ENCODE assay signal across 1 cellular context in the genomic region with DNA sequence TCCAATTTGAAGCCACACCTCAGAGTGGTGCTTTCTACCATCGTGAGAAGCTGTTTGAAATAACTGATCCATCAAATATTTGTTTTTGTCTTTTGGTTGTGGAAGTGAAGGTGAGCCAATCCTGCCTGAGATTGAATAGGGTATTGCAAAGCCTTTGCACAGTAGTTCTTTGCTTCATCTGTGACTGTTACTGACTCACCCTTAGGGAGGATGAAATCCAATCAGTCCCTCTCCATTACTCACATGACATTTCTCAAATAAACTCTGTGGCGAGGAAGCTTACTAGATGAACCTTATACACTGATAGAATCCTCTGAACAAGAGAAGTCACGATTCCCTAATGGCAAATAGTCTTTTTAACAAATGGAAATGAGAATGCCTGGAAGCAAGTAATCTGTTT.
TF ChIP-seq lines count a peak whose summit lies in the region.

No MANE protein-coding gene starts in this region.

TF ChIP-seq in HepG2, 621 proteins besides CTCF, POLR2A, EP300 and RAD21:
- no peak for TF ChIP-seq KDM6A (CRISPR knock-in tag; IDR thresholded peaks at IDR 0.05; ENCODE audit: low read depth)
- no peak for TF ChIP-seq ZNF775 (CRISPR knock-in tag; IDR thresholded peaks at IDR 0.05; ENCODE audit: borderline replicate concordance)
- no peak for TF ChIP-seq ZNF720 (CRISPR knock-in tag; IDR thresholded peaks at IDR 0.05)
- no peak for TF ChIP-seq ZNF75D (CRISPR knock-in tag; IDR thresholded peaks at IDR 0.05; ENCODE audit: borderline replicate concordance)
- TF ChIP-seq, protein P1, sequence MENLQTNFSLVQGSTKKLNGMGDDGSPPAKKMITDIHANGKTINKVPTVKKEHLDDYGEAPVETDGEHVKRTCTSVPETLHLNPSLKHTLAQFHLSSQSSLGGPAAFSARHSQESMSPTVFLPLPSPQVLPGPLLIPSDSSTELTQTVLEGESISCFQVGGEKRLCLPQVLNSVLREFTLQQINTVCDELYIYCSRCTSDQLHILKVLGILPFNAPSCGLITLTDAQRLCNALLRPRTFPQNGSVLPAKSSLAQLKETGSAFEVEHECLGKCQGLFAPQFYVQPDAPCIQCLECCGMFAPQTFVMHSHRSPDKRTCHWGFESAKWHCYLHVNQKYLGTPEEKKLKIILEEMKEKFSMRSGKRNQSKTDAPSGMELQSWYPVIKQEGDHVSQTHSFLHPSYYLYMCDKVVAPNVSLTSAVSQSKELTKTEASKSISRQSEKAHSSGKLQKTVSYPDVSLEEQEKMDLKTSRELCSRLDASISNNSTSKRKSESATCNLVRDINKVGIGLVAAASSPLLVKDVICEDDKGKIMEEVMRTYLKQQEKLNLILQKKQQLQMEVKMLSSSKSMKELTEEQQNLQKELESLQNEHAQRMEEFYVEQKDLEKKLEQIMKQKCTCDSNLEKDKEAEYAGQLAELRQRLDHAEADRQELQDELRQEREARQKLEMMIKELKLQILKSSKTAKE (CRISPR knock-in tag; IDR thresholded peaks at IDR 0.05; ENCODE audit: borderline replicate concordance): no peak
- TF ChIP-seq, protein P2, sequence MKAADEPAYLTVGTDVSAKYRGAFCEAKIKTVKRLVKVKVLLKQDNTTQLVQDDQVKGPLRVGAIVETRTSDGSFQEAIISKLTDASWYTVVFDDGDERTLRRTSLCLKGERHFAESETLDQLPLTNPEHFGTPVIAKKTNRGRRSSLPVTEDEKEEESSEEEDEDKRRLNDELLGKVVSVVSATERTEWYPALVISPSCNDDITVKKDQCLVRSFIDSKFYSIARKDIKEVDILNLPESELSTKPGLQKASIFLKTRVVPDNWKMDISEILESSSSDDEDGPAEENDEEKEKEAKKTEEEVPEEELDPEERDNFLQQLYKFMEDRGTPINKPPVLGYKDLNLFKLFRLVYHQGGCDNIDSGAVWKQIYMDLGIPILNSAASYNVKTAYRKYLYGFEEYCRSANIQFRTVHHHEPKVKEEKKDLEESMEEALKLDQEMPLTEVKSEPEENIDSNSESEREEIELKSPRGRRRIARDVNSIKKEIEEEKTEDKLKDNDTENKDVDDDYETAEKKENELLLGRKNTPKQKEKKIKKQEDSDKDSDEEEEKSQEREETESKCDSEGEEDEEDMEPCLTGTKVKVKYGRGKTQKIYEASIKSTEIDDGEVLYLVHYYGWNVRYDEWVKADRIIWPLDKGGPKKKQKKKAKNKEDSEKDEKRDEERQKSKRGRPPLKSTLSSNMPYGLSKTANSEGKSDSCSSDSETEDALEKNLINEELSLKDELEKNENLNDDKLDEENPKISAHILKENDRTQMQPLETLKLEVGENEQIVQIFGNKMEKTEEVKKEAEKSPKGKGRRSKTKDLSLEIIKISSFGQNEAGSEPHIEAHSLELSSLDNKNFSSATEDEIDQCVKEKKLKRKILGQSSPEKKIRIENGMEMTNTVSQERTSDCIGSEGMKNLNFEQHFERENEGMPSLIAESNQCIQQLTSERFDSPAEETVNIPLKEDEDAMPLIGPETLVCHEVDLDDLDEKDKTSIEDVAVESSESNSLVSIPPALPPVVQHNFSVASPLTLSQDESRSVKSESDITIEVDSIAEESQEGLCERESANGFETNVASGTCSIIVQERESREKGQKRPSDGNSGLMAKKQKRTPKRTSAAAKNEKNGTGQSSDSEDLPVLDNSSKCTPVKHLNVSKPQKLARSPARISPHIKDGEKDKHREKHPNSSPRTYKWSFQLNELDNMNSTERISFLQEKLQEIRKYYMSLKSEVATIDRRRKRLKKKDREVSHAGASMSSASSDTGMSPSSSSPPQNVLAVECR (CRISPR knock-in tag; IDR thresholded peaks at IDR 0.05; ENCODE audit: borderline replicate concordance): no peak
- TF ChIP-seq CEBPG (CRISPR knock-in tag; IDR thresholded peaks at IDR 0.05): no peak
- no peak for TF ChIP-seq POLR2AphosphoS5 (IDR thresholded peaks at IDR 0.05; ENCODE audit: low read depth, low read length)
- no peak for TF ChIP-seq ZNF530 (CRISPR knock-in tag; IDR thresholded peaks at IDR 0.05; ENCODE audit: low read depth)
- no peak for TF ChIP-seq YEATS2 (CRISPR knock-in tag; IDR thresholded peaks at IDR 0.05; ENCODE audit: borderline replicate concordance)
- no peak for TF ChIP-seq ARNT2 (CRISPR knock-in tag; IDR thresholded peaks at IDR 0.05; ENCODE audit: low read depth)
- no peak for TF ChIP-seq ZNF660 (CRISPR knock-in tag; IDR thresholded peaks at IDR 0.05; ENCODE audit: borderline replicate concordance, low read depth)
- TF ChIP-seq, protein P3, sequence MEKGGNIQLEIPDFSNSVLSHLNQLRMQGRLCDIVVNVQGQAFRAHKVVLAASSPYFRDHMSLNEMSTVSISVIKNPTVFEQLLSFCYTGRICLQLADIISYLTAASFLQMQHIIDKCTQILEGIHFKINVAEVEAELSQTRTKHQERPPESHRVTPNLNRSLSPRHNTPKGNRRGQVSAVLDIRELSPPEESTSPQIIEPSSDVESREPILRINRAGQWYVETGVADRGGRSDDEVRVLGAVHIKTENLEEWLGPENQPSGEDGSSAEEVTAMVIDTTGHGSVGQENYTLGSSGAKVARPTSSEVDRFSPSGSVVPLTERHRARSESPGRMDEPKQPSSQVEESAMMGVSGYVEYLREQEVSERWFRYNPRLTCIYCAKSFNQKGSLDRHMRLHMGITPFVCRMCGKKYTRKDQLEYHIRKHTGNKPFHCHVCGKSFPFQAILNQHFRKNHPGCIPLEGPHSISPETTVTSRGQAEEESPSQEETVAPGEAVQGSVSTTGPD (CRISPR knock-in tag; IDR thresholded peaks at IDR 0.05): no peak
- TF ChIP-seq, protein P4, sequence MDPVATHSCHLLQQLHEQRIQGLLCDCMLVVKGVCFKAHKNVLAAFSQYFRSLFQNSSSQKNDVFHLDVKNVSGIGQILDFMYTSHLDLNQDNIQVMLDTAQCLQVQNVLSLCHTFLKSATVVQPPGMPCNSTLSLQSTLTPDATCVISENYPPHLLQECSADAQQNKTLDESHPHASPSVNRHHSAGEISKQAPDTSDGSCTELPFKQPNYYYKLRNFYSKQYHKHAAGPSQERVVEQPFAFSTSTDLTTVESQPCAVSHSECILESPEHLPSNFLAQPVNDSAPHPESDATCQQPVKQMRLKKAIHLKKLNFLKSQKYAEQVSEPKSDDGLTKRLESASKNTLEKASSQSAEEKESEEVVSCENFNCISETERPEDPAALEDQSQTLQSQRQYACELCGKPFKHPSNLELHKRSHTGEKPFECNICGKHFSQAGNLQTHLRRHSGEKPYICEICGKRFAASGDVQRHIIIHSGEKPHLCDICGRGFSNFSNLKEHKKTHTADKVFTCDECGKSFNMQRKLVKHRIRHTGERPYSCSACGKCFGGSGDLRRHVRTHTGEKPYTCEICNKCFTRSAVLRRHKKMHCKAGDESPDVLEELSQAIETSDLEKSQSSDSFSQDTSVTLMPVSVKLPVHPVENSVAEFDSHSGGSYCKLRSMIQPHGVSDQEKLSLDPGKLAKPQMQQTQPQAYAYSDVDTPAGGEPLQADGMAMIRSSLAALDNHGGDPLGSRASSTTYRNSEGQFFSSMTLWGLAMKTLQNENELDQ (CRISPR knock-in tag; IDR thresholded peaks at IDR 0.05; ENCODE audit: borderline replicate concordance): no peak
